ENCODE assay signal across 19 cellular contexts in the genomic region with DNA sequence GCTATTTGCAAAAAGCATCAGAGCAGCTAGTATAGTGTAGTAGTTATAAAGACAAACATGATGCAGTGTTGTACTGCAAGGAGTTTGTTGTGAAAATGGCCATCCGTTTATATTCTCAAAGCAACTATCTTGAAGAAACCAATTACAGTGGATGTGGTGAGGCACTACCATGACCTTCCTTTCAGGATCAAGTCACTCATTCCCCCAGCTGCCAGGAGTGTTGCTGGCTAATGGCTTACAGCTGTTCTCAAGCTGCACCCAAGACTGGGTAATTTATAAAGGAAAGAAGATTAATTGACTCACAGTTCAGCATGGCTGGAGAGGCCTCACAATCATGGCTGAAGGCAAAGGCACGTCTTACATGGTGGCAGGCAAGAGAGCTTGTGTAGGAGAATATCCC. TPM values are rescaled to one million over a fixed set of nuclear protein-coding genes. Genes with fewer than 3 reads are reported as not detected.
DNase-seq lines count a peak whose midpoint lies in the region; ATAC-seq and TF ChIP-seq lines count a peak whose summit lies in the region.
"Had no signal": no experiment of that assay in that cellular context is flagged by ENCODE, and none has a peak within 500 bp of the region (broad histone marks: within the 10 kb centered on the region; RNA-seq: fewer than 3 reads in every experiment).

No MANE protein-coding gene starts in this region.

- no peak overlapping the region for H3K4me3 ChIP-seq in A673 (ENCODE audit: low read depth, low read length, poor library complexity, severe bottlenecking)
- no peak overlapping the region for H3K4me3 ChIP-seq in adipocyte (ENCODE audit: low read length)
- no peak overlapping the region for H3K4me3 ChIP-seq in fibroblast of villous mesenchyme (ENCODE audit: low read depth, low read length)
- no peak overlapping the region for H3K4me3 ChIP-seq in suprapubic skin
- H3K4me3 ChIP-seq: HAP-1 had no signal

- H3K9me3 ChIP-seq in A673 (ENCODE audit: low read depth, low read length, poor library complexity, severe bottlenecking) = no peaks in the 10 kb centered on the region
- no peaks in the 10 kb centered on the region for H3K9me3 ChIP-seq in adipocyte (ENCODE audit: control insufficient read depth, low read length)
- no peaks in the 10 kb centered on the region for H3K9me3 ChIP-seq in suprapubic skin
- H3K9me3 ChIP-seq: HAP-1, SK-N-SH had no signal

- CTCF ChIA-PET in A673 (lab: Charles Lee) = no interaction called here

- DNase-seq in A673 (ENCODE audit: low spot score) (peak; percentile 7), HCEC 1CT (peak; percentile 62), adipocyte (ENCODE audit: low read depth) (peak; percentile 7), fibroblast of villous mesenchyme (ENCODE audit: low read depth) (peak; percentile 19), suprapubic skin (ENCODE audit: low spot score in 2 of 2) (no peak), activated gamma-delta T cell treated with Interleukin-2 at 50 U/mL for 16 hours (no peak)
- DNase-seq: AML-193; DND-41; MV-4-11; NCI-H1694 treated with DMSO at 0.1 percent for 48 hours; NCI-H2107; NK-92 treated with Interleukin-12 subunit alpha and Interleukin-12 subunit beta, amount 100 ng/mL, for 24 hours; SHP77 treated with DMSO at 0.1 percent for 48 hours; SK-N-SH had no signal

- H3K27ac ChIP-seq in A673 (ENCODE audit: low read depth, low read length, poor library complexity, severe bottlenecking) (no peak overlapping the region), suprapubic skin (no peak overlapping the region)
- H3K27ac ChIP-seq: C4-2B had no signal

- H3K4me1 ChIP-seq in A673 (ENCODE audit: insufficient read depth, low read length, poor library complexity, severe bottlenecking) = peaks cover 9% of the 10 kb centered on the region
- H3K4me1 ChIP-seq in adipocyte (ENCODE audit: control insufficient read depth, insufficient read depth, low read length) = peaks cover 21% of the 10 kb centered on the region
- H3K4me1 ChIP-seq in suprapubic skin = no peaks in the 10 kb centered on the region
- H3K4me1 ChIP-seq: HAP-1 had no signal

- no peaks in the 10 kb centered on the region for H3K27me3 ChIP-seq in A673 (replicated peaks; ENCODE audit: insufficient read depth, low read depth, low read length, poor library complexity)
- no peaks in the 10 kb centered on the region for H3K27me3 ChIP-seq in adipocyte (replicated peaks; ENCODE audit: control insufficient read depth, insufficient read depth, low read length)
- no peaks in the 10 kb centered on the region for H3K27me3 ChIP-seq in suprapubic skin

- H3K9ac ChIP-seq in adipocyte (ENCODE audit: low read length) = no peak overlapping the region
- H3K9ac ChIP-seq: SK-N-SH had no signal

- H3K36me3 ChIP-seq in A673 (ENCODE audit: insufficient read depth, low read length, poor library complexity, severe bottlenecking) (no peaks in the 10 kb centered on the region), adipocyte (ENCODE audit: control insufficient read depth, insufficient read depth, low read length, severe bottlenecking) (no peaks in the 10 kb centered on the region), suprapubic skin (no peaks in the 10 kb centered on the region)
- H3K36me3 ChIP-seq: HAP-1 had no signal

- TF ChIP-seq CTCF in A673 (conservative IDR thresholded peaks at IDR 0.05; ENCODE audit: low read depth, low read length) (no peak), fibroblast of villous mesenchyme (IDR thresholded peaks at IDR 0.05; ENCODE audit: insufficient read depth, low read depth, low read length) (no peak), suprapubic skin (IDR thresholded peaks at IDR 0.05) (no peak)

- ATAC-seq in HG02973 (IDR thresholded peaks at IDR 0.05; ENCODE audit: unreplicated experiment) = no peak

- no peak for TF ChIP-seq EP300 in suprapubic skin (IDR thresholded peaks at IDR 0.05)

- BruUV-seq in A673 (replicated peaks; lab: Mats Ljungman, UMichigan) = no TSS peak

- intact Hi-C loops in A673 (cut with micrococcal nuclease; ENCODE audit: unreplicated experiment) = no loop called here

- WGBS in suprapubic skin = 61% methylated on average over 2 of the region's 2 CpGs

- POLR2A ChIA-PET in A673 (lab: Charles Lee; ENCODE audit: low non-redundant PET) = interaction anchor here (0.6 kb wide), 1 partner anchor 316 kb away, joined by 3 read pairs; no protein-coding TSS in a partner anchor

- TF ChIP-seq POLR2A in suprapubic skin (IDR thresholded peaks at IDR 0.05) = no peak

RNA-seq across cellular contexts. Expression of gene ADGRF4, which starts 29.0 kb away (rescaled TPM):
- total RNA-seq in A673 (2021) = not detected in 2 replicates
- total RNA-seq in fibroblast of villous mesenchyme = 0.32 and 0.43 TPM in 2 replicates
- total RNA-seq in suprapubic skin = 10 to 100 TPM; 38.9 to 74.3 (median 45.3) TPM
- total RNA-seq: G401; T-helper 1 cell treated with Interleukin-12 subunit alpha and Interleukin-12 subunit beta and Interleukin-4 antibody, amounts not matched to agents 30 ng/mL and 1 ng/mL, for 36 hours had no signal

RNA-seq across cellular contexts. Expression of gene OPN5, which starts 54.4 kb away (rescaled TPM):
- total RNA-seq in A673 (2021) (not detected in 2 replicates), fibroblast of villous mesenchyme (not detected in 2 replicates), suprapubic skin (not detected)
- total RNA-seq: G401; T-helper 1 cell treated with Interleukin-12 subunit alpha and Interleukin-12 subunit beta and Interleukin-4 antibody, amounts not matched to agents 30 ng/mL and 1 ng/mL, for 36 hours had no signal

Comparison
In these comparisons a context has a peak if more than half of its experiments do, and no peak if none do; other contexts are left out.
1. DNase-seq: peak in A673 (single experiment), HCEC 1CT (single experiment), adipocyte (single experiment) and fibroblast of villous mesenchyme (single experiment); none in suprapubic skin (0 of 2) and activated gamma-delta T cell treated with Interleukin-2 at 50 U/mL for 16 hours (single experiment).
2. RNA of gene ADGRF4, which starts 29.0 kb away (total RNA-seq): 38.9 to 74.3 TPM in suprapubic skin; 0.32 to 0.43 TPM in fibroblast of villous mesenchyme and not detected in A673; every median in the first group is over 10 times any median in the second.